In the genomic region with DNA sequence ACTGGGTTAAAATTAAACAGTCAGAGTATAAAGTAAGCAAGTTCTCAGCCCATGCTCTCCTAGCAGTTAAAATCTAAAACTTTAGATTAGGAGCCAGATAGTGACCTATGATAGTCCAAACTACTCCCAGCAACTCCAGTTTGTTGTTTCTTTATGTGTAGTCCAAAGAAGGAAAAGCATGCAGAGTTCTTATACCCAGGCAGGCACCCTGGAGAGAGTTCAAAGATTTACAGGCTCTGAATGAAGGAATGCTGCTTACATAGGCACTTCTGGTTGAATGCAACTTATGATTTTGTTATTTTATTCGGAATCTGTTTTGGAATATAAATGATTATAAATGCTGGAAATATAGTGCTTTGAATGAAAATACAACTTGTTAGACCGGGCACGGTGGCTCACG, we compare ENCODE assay signal across 21 cellular contexts.
DNase-seq lines count a peak whose midpoint lies in the region; ATAC-seq and TF ChIP-seq lines count a peak whose summit lies in the region.
"Had no signal": no experiment of that assay in that cellular context is flagged by ENCODE, and none has a peak within 500 bp of the region (broad histone marks: within the 10 kb centered on the region; RNA-seq: fewer than 3 reads in every experiment).

No MANE protein-coding gene starts in this region.

- no peak overlapping the region for H2AK5ac ChIP-seq in mesenchymal stem cell (ENCODE audit: low read length, severe bottlenecking)

- H3K9me3 ChIP-seq in adipocyte (ENCODE audit: control insufficient read depth, low read length) (no peaks in the 10 kb centered on the region), mesenchymal stem cell (ENCODE audit: control insufficient read depth, low read length) (no peaks in the 10 kb centered on the region), gastrocnemius medialis (no peaks in the 10 kb centered on the region), neural progenitor cell (ENCODE audit: low read depth) (no peaks in the 10 kb centered on the region)

- no peaks in the 10 kb centered on the region for H3K36me3 Mint-ChIP-seq in neural progenitor cell

- no peaks in the 10 kb centered on the region for H3K27me3 Mint-ChIP-seq in neural progenitor cell (ENCODE audit: insufficient read depth, low read depth)

- no peak overlapping the region for H3K14ac ChIP-seq in mesenchymal stem cell (ENCODE audit: low read length in 2 of 2)

- H2BK15ac ChIP-seq in mesenchymal stem cell (ENCODE audit: low read depth, poor library complexity, severe bottlenecking) = no peak overlapping the region

- H3K4me3 ChIP-seq in AG04449 (ENCODE audit: low read depth, low read length) (no peak overlapping the region), adipocyte (ENCODE audit: low read length) (no peak overlapping the region), mesenchymal stem cell (ENCODE audit: insufficient read depth in 1 of 2, low read depth in 1 of 2, low read length in 2 of 2) (no peak overlapping the region), gastrocnemius medialis (no peak overlapping the region), neural progenitor cell (no peak overlapping the region)
- H3K4me3 ChIP-seq: BLaER1 treated with 17β-estradiol and CSF1 and Interleukin-3, amounts not matched to agents 10 nM and 100 nM had no signal

- TF ChIP-seq POLR2A in gastrocnemius medialis (IDR thresholded peaks at IDR 0.05) = no peak

- H4K20me1 ChIP-seq in neural progenitor cell (ENCODE audit: low read depth) = no peaks in the 10 kb centered on the region
- H4K20me1 ChIP-seq: BLaER1 treated with 17β-estradiol and CSF1 and Interleukin-3, amounts not matched to agents 10 nM and 100 nM had no signal

- peak; percentile 24 for DNase-seq in AG04449 (ENCODE audit: low read depth, low spot score)
- peak; percentile 27 for DNase-seq in adipocyte (ENCODE audit: low read depth)
- no peak for DNase-seq in mesenchymal stem cell
- no peak for DNase-seq in gastrocnemius medialis
- DNase-seq in neural progenitor cell (ENCODE audit: low spot score) = no peak
- DNase-seq: 8988T, DMS 273 treated with DMSO at 0.1 percent for 48 hours, EL, H7, NCI-H1048, NCI-H1436 treated with DMSO at 0.1 percent for 48 hours, NCI-H2029 treated with DMSO at 0.1 percent for 48 hours, NCI-H510A, NCI-H82, PC-3 had no signal

- no peaks in the 10 kb centered on the region for H3K36me3 ChIP-seq in adipocyte (ENCODE audit: control insufficient read depth, insufficient read depth, low read length, severe bottlenecking)
- H3K36me3 ChIP-seq in mesenchymal stem cell (ENCODE audit: control insufficient read depth in 1 of 2, insufficient read depth in 2 of 2, low read depth in 1 of 2, low read length in 2 of 2) = peaks cover 0 to 55% of the 10 kb centered on the region in 2 experiments
- peaks cover 0 to 19% of the 10 kb centered on the region in 2 donors for H3K36me3 ChIP-seq in gastrocnemius medialis
- H3K36me3 ChIP-seq in neural progenitor cell = no peaks in the 10 kb centered on the region

- H3K4me1 ChIP-seq in adipocyte (ENCODE audit: control insufficient read depth, insufficient read depth, low read length) (peaks cover 11% of the 10 kb centered on the region), mesenchymal stem cell (ENCODE audit: control insufficient read depth, insufficient read depth, low read depth, low read length) (peaks cover 6% of the 10 kb centered on the region), gastrocnemius medialis (peaks cover 18 to 37% of the 10 kb centered on the region in 2 donors), neural progenitor cell (no peaks in the 10 kb centered on the region)

- in situ Hi-C loops in gastrocnemius medialis (cut with MboI; ENCODE audit: low sequenced_read_pairs in 4 of 4) = no loop called here

- H3K79me2 ChIP-seq in neural progenitor cell (ENCODE audit: low read depth) = no peaks in the 10 kb centered on the region

- H2BK5ac ChIP-seq in mesenchymal stem cell (ENCODE audit: low read depth, low read length, poor library complexity, severe bottlenecking) = no peak overlapping the region

- ATAC-seq in gastrocnemius medialis (no peak), HG02610 (IDR thresholded peaks at IDR 0.05; ENCODE audit: unreplicated experiment) (no peak), HG03025 (IDR thresholded peaks at IDR 0.05; ENCODE audit: low FRiP score, unreplicated experiment) (no peak), GM18511 (IDR thresholded peaks at IDR 0.05; ENCODE audit: unreplicated experiment) (no peak)
- ATAC-seq: PC-3 had no signal

- no peak overlapping the region for H3K23ac ChIP-seq in mesenchymal stem cell (ENCODE audit: low read length in 2 of 2)

- H3K27ac Mint-ChIP-seq in neural progenitor cell = no peak overlapping the region

- no peak overlapping the region for H4K91ac ChIP-seq in mesenchymal stem cell (ENCODE audit: low read length)

- H3K9ac ChIP-seq in adipocyte (ENCODE audit: low read length) (no peak overlapping the region), mesenchymal stem cell (ENCODE audit: low read length) (no peak overlapping the region), neural progenitor cell (no peak overlapping the region)
- H3K9ac ChIP-seq: BLaER1 treated with 17β-estradiol and CSF1 and Interleukin-3, amounts not matched to agents 10 nM and 100 nM had no signal

- CTCF ChIA-PET in AG04449 (lab: Yijun Ruan, JAX) = no interaction called here

- no peak overlapping the region for H4K8ac ChIP-seq in mesenchymal stem cell (ENCODE audit: low read length)

- no peak overlapping the region for H2BK120ac ChIP-seq in mesenchymal stem cell (ENCODE audit: low read depth, low read length)

- no peaks in the 10 kb centered on the region for H3K27me3 ChIP-seq in adipocyte (replicated peaks; ENCODE audit: control insufficient read depth, insufficient read depth, low read length)
- no peaks in the 10 kb centered on the region for H3K27me3 ChIP-seq in mesenchymal stem cell (ENCODE audit: control insufficient read depth in 1 of 2, insufficient read depth in 1 of 2, low read length in 2 of 2)
- H3K27me3 ChIP-seq in gastrocnemius medialis = no peaks in the 10 kb centered on the region
- no peaks in the 10 kb centered on the region for H3K27me3 ChIP-seq in neural progenitor cell
- H3K27me3 ChIP-seq: BLaER1 treated with 17β-estradiol and CSF1 and Interleukin-3, amounts not matched to agents 10 nM and 100 nM had no signal

- no peak overlapping the region for H2BK12ac ChIP-seq in mesenchymal stem cell (ENCODE audit: low read length in 2 of 2)

- TF ChIP-seq CTCF in AG04449 (IDR thresholded peaks at IDR 0.05; ENCODE audit: insufficient read depth, low read length, missing control alignments) (no peak), gastrocnemius medialis (IDR thresholded peaks at IDR 0.05 in 4 of 5, conservative IDR thresholded peaks at IDR 0.05 in 1 of 5) (no peak), neural progenitor cell (IDR thresholded peaks at IDR 0.05) (no peak)

- WGBS in mesenchymal stem cell = 98% methylated on average over 4 of the region's 4 CpGs

- no peaks in the 10 kb centered on the region for H3K79me1 ChIP-seq in mesenchymal stem cell (replicated peaks; ENCODE audit: low read length, poor library complexity, severe bottlenecking)

- H3K4me2 ChIP-seq in mesenchymal stem cell (ENCODE audit: low read length, poor library complexity, severe bottlenecking) = no peak overlapping the region
- H3K4me2 ChIP-seq in neural progenitor cell = no peak overlapping the region

- H3K4me1 Mint-ChIP-seq in neural progenitor cell = peaks cover 3% of the 10 kb centered on the region

- POLR2A ChIA-PET in AG04449 (lab: Yijun Ruan, JAX) = no interaction called here

- no peaks in the 10 kb centered on the region for H3F3A ChIP-seq in neural progenitor cell (ENCODE audit: low read depth)

- no peak overlapping the region for H3K18ac ChIP-seq in mesenchymal stem cell (ENCODE audit: low read depth in 1 of 2, low read length in 2 of 2)

- H3K4me3 Mint-ChIP-seq in neural progenitor cell = no peak overlapping the region

- H3K4ac ChIP-seq in mesenchymal stem cell (ENCODE audit: low read depth in 1 of 2, low read length in 2 of 2) = no peak overlapping the region

- H3K27ac ChIP-seq in mesenchymal stem cell (ENCODE audit: low read length, poor library complexity, severe bottlenecking) (peak overlapping the region; percentile 82), gastrocnemius medialis (peak overlapping the region in 3 of 4 donors; percentile 15 to 35 (median 24)), neural progenitor cell (no peak overlapping the region)
- H3K27ac ChIP-seq: HL-60, RWPE1 had no signal

- intact Hi-C loops in gastrocnemius medialis (cut with DNase I; ENCODE audit: low total_unique reads) = no loop called here

- H2AFZ ChIP-seq in mesenchymal stem cell (ENCODE audit: low read depth, low read length) = no peak overlapping the region
- no peak overlapping the region for H2AFZ ChIP-seq in neural progenitor cell (replicated peaks)

- H3K9me3 Mint-ChIP-seq in neural progenitor cell = no peaks in the 10 kb centered on the region

Comparison
In these comparisons a context has a peak if more than half of its experiments do, and no peak if none do; other contexts are left out.
1. DNase-seq: peak in AG04449 (single experiment) and adipocyte (single experiment); none in mesenchymal stem cell (single experiment), gastrocnemius medialis (0 of 2) and neural progenitor cell (single experiment).